ENCODE assay signal across 18 cellular contexts in the genomic region with DNA sequence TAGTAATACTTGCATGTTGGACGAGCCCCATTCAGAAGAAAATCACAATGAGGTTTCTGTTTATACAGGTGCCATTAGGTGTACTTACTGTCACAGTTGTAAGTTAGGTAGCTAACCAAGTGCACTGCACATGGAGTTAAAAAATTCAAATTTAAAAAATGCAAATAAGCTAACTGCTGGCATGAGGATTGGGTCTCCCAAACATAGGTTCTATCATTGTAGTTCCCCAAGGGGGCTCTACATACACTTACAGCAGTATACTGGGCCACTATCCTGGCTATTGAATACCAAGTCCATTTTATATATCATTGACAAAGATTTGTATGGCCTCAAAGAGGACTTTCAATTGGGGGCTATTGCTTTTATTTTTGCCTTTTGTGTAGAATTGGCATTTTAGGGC.
"Had no signal": no experiment of that assay in that cellular context is flagged by ENCODE, and none has a peak within 500 bp of the region (broad histone marks: within the 10 kb centered on the region; RNA-seq: fewer than 3 reads in every experiment).

No MANE protein-coding gene starts in this region.

- DNase-seq: effector CD4-positive, alpha-beta T cell; endodermal cell; erythroblast; foreskin keratinocyte; heart left ventricle; hippocampal formation; left colon; left ventricle myocardium superior; mesenchymal stem cell; naive B cell; occipital lobe; pancreas; right cardiac atrium; small intestine; stimulated activated CD4-positive, alpha-beta T cell treated with anti-CD3 and anti-CD28 coated beads, Interleukin-2, amount 100 ng/mL, for 48 hours; stimulated activated naive CD4-positive, alpha-beta T cell treated with Interleukin-2 at 50 U/mL for 16 hours; trophoblast cell had no signal

- H3K27me3 ChIP-seq: foreskin keratinocyte, heart left ventricle had no signal

- H3K36me3 ChIP-seq: heart left ventricle, pancreas had no signal

- H3K4me1 ChIP-seq: foreskin keratinocyte, heart left ventricle, pancreas had no signal

- H3K27ac ChIP-seq: foreskin keratinocyte, heart left ventricle, pancreas had no signal

- ATAC-seq: foreskin keratinocyte, heart left ventricle, left colon, left ventricle myocardium superior, pancreas, right cardiac atrium had no signal

- H3K4me3 ChIP-seq: heart left ventricle, lung, pancreas had no signal

- H3K9me3 ChIP-seq: pancreas had no signal
